25 cellular contexts compared by ENCODE assay signal in the genomic region with DNA sequence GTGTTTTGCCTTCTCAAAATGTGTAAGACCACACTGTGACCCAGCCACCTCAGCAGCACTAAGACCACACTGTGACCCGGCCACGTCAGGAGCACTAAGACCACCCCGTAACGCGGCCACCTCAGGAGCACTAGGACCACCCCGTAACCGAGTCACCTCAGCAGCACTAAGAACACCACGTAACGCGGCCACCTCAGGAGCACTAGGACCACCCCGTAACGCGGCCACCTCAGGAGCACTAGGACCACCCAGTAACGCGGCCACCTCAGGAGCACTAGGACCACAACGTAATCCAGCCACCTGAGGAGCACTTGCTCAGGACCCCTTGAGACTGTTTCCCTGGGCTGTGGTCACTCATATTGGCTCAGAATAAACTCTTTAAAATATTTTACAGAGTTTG.
DNase-seq lines count a peak whose midpoint lies in the region; TF ChIP-seq lines count a peak whose summit lies in the region.
"Had no signal": no experiment of that assay in that cellular context is flagged by ENCODE, and none has a peak within 500 bp of the region (broad histone marks: within the 10 kb centered on the region; RNA-seq: fewer than 3 reads in every experiment).

No MANE protein-coding gene starts in this region.

- DNase-seq in SJSA1 (ENCODE audit: low read depth in 1 of 2, low spot score in 2 of 2) (peak; percentile 93 to 96), islet precursor cell (peak; percentile 19), neural crest cell (ENCODE audit: low read depth, low spot score) (no peak), NCI-H446 (lab: John Stamatoyannopoulos, UW) (no peak), NCI-H345 (lab: John Stamatoyannopoulos, UW) (no peak), sigmoid colon (no peak), hypothalamus (lab: John Stamatoyannopoulos, UW) (no peak)
- DNase-seq: 8988T; ACHN; BE2C; C1 segment of cervical spinal cord; CD4-positive, alpha-beta memory T cell; CD4-positive, CD25-positive, alpha-beta regulatory T cell; CD8-positive, alpha-beta memory T cell; COR-L47; DMS 273 treated with DMSO at 0.1 percent for 48 hours; DMS153; DMS53; DMS79; DND-41; EL; GDM1 had no signal

- 96 to 97% methylated on average over 16 of the region's 16 CpGs for WGBS in sigmoid colon, 2 donors

- TF ChIP-seq EP300 in sigmoid colon (IDR thresholded peaks at IDR 0.05): no peak

- peaks cover 45% of the 10 kb centered on the region for H3K4me1 Mint-ChIP-seq in neural crest cell
- H3K4me1 Mint-ChIP-seq: CD14-positive monocyte; CD4-positive, alpha-beta memory T cell; CD4-positive, CD25-positive, alpha-beta regulatory T cell; CD8-positive, alpha-beta memory T cell had no signal

- H3K27me3 ChIP-seq in SJSA1 (replicated peaks): no peaks in the 10 kb centered on the region
- peaks cover 0 to 17% (median 0%) of the 10 kb centered on the region in 3 donors for H3K27me3 ChIP-seq in sigmoid colon
- H3K27me3 ChIP-seq: BE2C, BLaER1 had no signal

- no peak for TF ChIP-seq POLR2A in sigmoid colon (IDR thresholded peaks at IDR 0.05)

- H3K4me3 ChIP-seq in SJSA1 (no peak overlapping the region), sigmoid colon (no peak overlapping the region)
- H3K4me3 ChIP-seq: BLaER1, GM12878 had no signal

- H3K27ac ChIP-seq in SJSA1 (peak overlapping the region; percentile 92), sigmoid colon (no peak overlapping the region)
- H3K27ac ChIP-seq: BLaER1 had no signal

- intact Hi-C loops in sigmoid colon (cut with DNase I): no loop called here

- peaks cover 5% of the 10 kb centered on the region for H3K36me3 Mint-ChIP-seq in neural crest cell (ENCODE audit: low read depth)
- H3K36me3 Mint-ChIP-seq: CD14-positive monocyte; CD4-positive, alpha-beta memory T cell; CD4-positive, CD25-positive, alpha-beta regulatory T cell; CD8-positive, alpha-beta memory T cell had no signal

- no peak for TF ChIP-seq CTCF in neural crest cell (conservative IDR thresholded peaks at IDR 0.05)
- no peak for TF ChIP-seq CTCF in sigmoid colon (IDR thresholded peaks at IDR 0.05)

- H3K27ac Mint-ChIP-seq in neural crest cell (ENCODE audit: unreplicated experiment): no peak overlapping the region
- H3K27ac Mint-ChIP-seq: CD4-positive, alpha-beta memory T cell; CD4-positive, CD25-positive, alpha-beta regulatory T cell; CD8-positive, alpha-beta memory T cell had no signal

- H3K4me3 Mint-ChIP-seq in neural crest cell: peak overlapping the region; percentile 61
- H3K4me3 Mint-ChIP-seq: CD14-positive monocyte; CD4-positive, alpha-beta memory T cell; CD4-positive, CD25-positive, alpha-beta regulatory T cell; CD8-positive, alpha-beta memory T cell had no signal

- H3K4me1 ChIP-seq in SJSA1 (replicated peaks): peaks cover 66% of the 10 kb centered on the region
- H3K4me1 ChIP-seq in sigmoid colon: peaks cover 0 to 14% (median 9%) of the 10 kb centered on the region in 4 donors
- H3K4me1 ChIP-seq: BE2C, BLaER1 had no signal

- no peaks in the 10 kb centered on the region for H3K27me3 Mint-ChIP-seq in neural crest cell (ENCODE audit: low read depth)
- H3K27me3 Mint-ChIP-seq: CD4-positive, alpha-beta memory T cell; CD4-positive, CD25-positive, alpha-beta regulatory T cell; CD8-positive, alpha-beta memory T cell had no signal

- no peaks in the 10 kb centered on the region for H3K9me3 ChIP-seq in SJSA1 (replicated peaks)
- H3K9me3 ChIP-seq in sigmoid colon: no peaks in the 10 kb centered on the region
- H3K9me3 ChIP-seq: BE2C had no signal

- H3K36me3 ChIP-seq in SJSA1 (no peaks in the 10 kb centered on the region), sigmoid colon (no peaks in the 10 kb centered on the region)
- H3K36me3 ChIP-seq: BE2C, BLaER1 had no signal

- H3K9me3 Mint-ChIP-seq in neural crest cell: peaks cover 3% of the 10 kb centered on the region

Comparison
In these comparisons a context has a peak if more than half of its experiments do, and no peak if none do; other contexts are left out.
1. DNase-seq: peak in SJSA1 (2 of 2) and islet precursor cell (single experiment); none in neural crest cell (single experiment), NCI-H446 (0 of 2), NCI-H345 (single experiment), sigmoid colon (single experiment) and hypothalamus (0 of 51).